Comparison of ENCODE assay signal across 7 cellular contexts in the genomic region with DNA sequence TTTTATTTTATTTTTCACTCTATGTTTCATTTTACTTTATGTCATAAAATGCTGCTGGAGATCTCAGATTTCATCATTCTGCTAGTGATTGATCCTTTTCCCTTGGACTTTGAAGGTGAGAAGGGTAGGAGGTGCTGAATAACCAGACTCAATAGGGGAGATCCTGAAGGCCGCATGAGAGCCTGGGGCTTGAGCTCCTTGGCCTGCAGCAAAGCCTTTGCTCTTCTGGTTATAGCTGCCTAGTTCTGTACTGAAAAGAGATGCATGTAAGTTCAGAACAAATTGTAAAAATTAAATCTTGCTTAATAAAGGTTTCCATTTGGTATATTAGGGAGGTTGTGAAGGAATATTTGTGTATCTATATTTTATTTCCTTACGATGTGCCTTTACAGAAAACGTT.
"Had no signal": no experiment of that assay in that cellular context is flagged by ENCODE, and none has a peak within 500 bp of the region (broad histone marks: within the 10 kb centered on the region; RNA-seq: fewer than 3 reads in every experiment).

No MANE protein-coding gene starts in this region.

- H3K4me3 ChIP-seq: GM12878 had no signal

- ATAC-seq: GM12878 had no signal

- DNase-seq: GDM1, GF-D8 had no signal

- FAIRE-seq: G401.6, GM12878, GM12891, GM18507, GM19239 had no signal
